Comparison of ENCODE assay signal across 32 cellular contexts in genomic region chr10:12337973-12338372, GRCh38. TPM values are rescaled to one million over a fixed set of nuclear protein-coding genes. Genes with fewer than 3 reads are reported as not detected.
DNase-seq lines count a peak whose midpoint lies in the region; ATAC-seq and TF ChIP-seq lines count a peak whose summit lies in the region.
"Had no signal": no experiment of that assay in that cellular context is flagged by ENCODE, and none has a peak within 500 bp of the region (broad histone marks: within the 10 kb centered on the region; RNA-seq: fewer than 3 reads in every experiment).

No MANE protein-coding gene starts in this region.

- H3K9ac ChIP-seq in neural progenitor cell: no peak overlapping the region
- H3K9ac ChIP-seq: KMS-11 had no signal

- peak overlapping the region; percentile 59 for H2AFZ ChIP-seq in neural progenitor cell (replicated peaks)

- no peaks in the 10 kb centered on the region for H3F3A ChIP-seq in neural progenitor cell (ENCODE audit: low read depth)

- ATAC-seq in HG02623 (IDR thresholded peaks at IDR 0.05; ENCODE audit: unreplicated experiment): no peak
- ATAC-seq: A549, HCT116, left ventricle myocardium superior, PC-3, T-helper 17 cell had no signal

- H3K4me3 Mint-ChIP-seq in neural progenitor cell: no peak overlapping the region
- H3K4me3 Mint-ChIP-seq: activated naive CD4-positive, alpha-beta T cell treated with anti-CD3 and anti-CD28 coated beads, Interleukin-2, amount 50 U/mL, for 24 hours; brain; T-helper 17 cell had no signal

- in situ Hi-C loops in astrocyte of the spinal cord (cut with HindIII; ENCODE audit: low sequenced_read_pairs): no loop called here

- peaks cover 18% of the 10 kb centered on the region for H3K4me1 Mint-ChIP-seq in neural progenitor cell

- H3K79me2 ChIP-seq in neural progenitor cell (ENCODE audit: low read depth): no peaks in the 10 kb centered on the region

- no peaks in the 10 kb centered on the region for H4K20me1 ChIP-seq in neural progenitor cell (ENCODE audit: low read depth)

- H3K27ac Mint-ChIP-seq in neural progenitor cell: no peak overlapping the region
- H3K27ac Mint-ChIP-seq: activated naive CD4-positive, alpha-beta T cell treated with anti-CD3 and anti-CD28 coated beads, Interleukin-2, amount 50 U/mL, for 24 hours; T-helper 17 cell had no signal

- H3K36me3 Mint-ChIP-seq in neural progenitor cell: no peaks in the 10 kb centered on the region
- H3K36me3 Mint-ChIP-seq: activated naive CD4-positive, alpha-beta T cell treated with anti-CD3 and anti-CD28 coated beads, Interleukin-2, amount 50 U/mL, for 24 hours had no signal

- no peaks in the 10 kb centered on the region for H3K36me3 ChIP-seq in neural progenitor cell
- H3K36me3 ChIP-seq: neutrophil, stomach, upper lobe of left lung had no signal

- TF ChIP-seq CTCF in AG10803 (conservative IDR thresholded peaks at IDR 0.05; ENCODE audit: low read length) (no peak), astrocyte of the spinal cord (IDR thresholded peaks at IDR 0.05; ENCODE audit: low read depth, low read length) (no peak), neural progenitor cell (IDR thresholded peaks at IDR 0.05) (no peak)

- H3K9me3 ChIP-seq in neural progenitor cell (ENCODE audit: low read depth): no peaks in the 10 kb centered on the region
- H3K9me3 ChIP-seq: A549, neutrophil, stomach, upper lobe of left lung had no signal

- no peak overlapping the region for H3K27ac ChIP-seq in neural progenitor cell
- H3K27ac ChIP-seq: KMS-11, neutrophil, stomach, upper lobe of left lung, VCaP had no signal

- no peaks in the 10 kb centered on the region for H3K27me3 ChIP-seq in neural progenitor cell
- H3K27me3 ChIP-seq: stomach, upper lobe of left lung had no signal

- H3K4me1 ChIP-seq in neural progenitor cell: no peaks in the 10 kb centered on the region

- no peak overlapping the region for H3K4me2 ChIP-seq in neural progenitor cell
- H3K4me2 ChIP-seq: A549, KMS-11 had no signal

- DNase-seq in AG10803 (ENCODE audit: low read depth) (peak; percentile 80), M059J (ENCODE audit: low read depth) (peak; percentile 51), astrocyte of the spinal cord (ENCODE audit: low read depth, low spot score) (peak; percentile 68), neural progenitor cell (ENCODE audit: low spot score) (no peak), NCI-H1930 (lab: John Stamatoyannopoulos, UW) (no peak), NCI-H82 (lab: John Stamatoyannopoulos, UW) (no peak), NCI-H146 treated with DMSO at 0.1 percent for 48 hours (lab: John Stamatoyannopoulos, UW; ENCODE audit: unreplicated experiment) (no peak)
- DNase-seq: activated CD4-positive, alpha-beta T cell treated with anti-CD3 and anti-CD28 coated beads, Interleukin-2, amount 50 U/mL, for 1 hour; effector CD8-positive, alpha-beta T cell; erythroblast; foreskin melanocyte; GF-D8; hippocampal formation; left ventricle myocardium superior; NCI-H187 treated with DMSO at 0.1 percent for 48 hours; NCI-H345; NCI-H774; PC-3; SIG-M5; stimulated activated CD4-positive, alpha-beta T cell treated with anti-CD3 and anti-CD28 coated beads, Interleukin-12 subunit alpha, Interleukin-12 subunit beta, amount 100 ng/mL, for 4 hours; stimulated activated CD4-positive, alpha-beta T cell treated with anti-CD3 and anti-CD28 coated beads, Interleukin-4, amount 100 ng/mL, for 4 hours; stomach; T-helper 17 cell; upper lobe of left lung had no signal

- H3K4me3 ChIP-seq in AG10803 (ENCODE audit: low read length) (no peak overlapping the region), astrocyte of the spinal cord (ENCODE audit: low read depth, low read length) (no peak overlapping the region), neural progenitor cell (no peak overlapping the region)
- H3K4me3 ChIP-seq: A549, stomach, upper lobe of left lung had no signal

- peaks cover 5% of the 10 kb centered on the region for H3K27me3 Mint-ChIP-seq in neural progenitor cell (ENCODE audit: insufficient read depth, low read depth)
- H3K27me3 Mint-ChIP-seq: activated naive CD4-positive, alpha-beta T cell treated with anti-CD3 and anti-CD28 coated beads, Interleukin-2, amount 50 U/mL, for 24 hours; brain; T-helper 17 cell had no signal

- peaks cover 3% of the 10 kb centered on the region for H3K9me3 Mint-ChIP-seq in neural progenitor cell
- H3K9me3 Mint-ChIP-seq: activated naive CD4-positive, alpha-beta T cell treated with anti-CD3 and anti-CD28 coated beads, Interleukin-2, amount 50 U/mL, for 24 hours had no signal

RNA-seq across cellular contexts. Expression of gene CAMK1D, which starts 11.4 kb away (rescaled TPM):
- 0.57 and 1.4 TPM in 2 replicates for total RNA-seq in M059J (2014; rRNA removed; shearing (Covaris generic))
- total RNA-seq in neural progenitor cell (ENCODE audit: low replicate concordance): 7.6 and 8.8 TPM in 2 replicates

Comparison
In these comparisons a context has a peak if more than half of its experiments do, and no peak if none do; other contexts are left out.
1. DNase-seq: peak in AG10803 (single experiment), M059J (single experiment) and astrocyte of the spinal cord (single experiment); none in neural progenitor cell (single experiment), NCI-H1930 (0 of 2), NCI-H82 (single experiment) and NCI-H146 treated with DMSO at 0.1 percent for 48 hours (single experiment).